In genomic region chr20:62675156-62675871, GRCh38 we compare ENCODE assay signal across 14 cellular contexts. TPM values are rescaled to one million over a fixed set of nuclear protein-coding genes. Genes with fewer than 3 reads are reported as not detected.
DNase-seq lines count a peak whose midpoint lies in the region; TF ChIP-seq lines count a peak whose summit lies in the region.
"Had no signal": no experiment of that assay in that cellular context is flagged by ENCODE, and none has a peak within 500 bp of the region (broad histone marks: within the 10 kb centered on the region; RNA-seq: fewer than 3 reads in every experiment).

No MANE protein-coding gene starts in this region.

- no peak for TF ChIP-seq CTCF in A673 (conservative IDR thresholded peaks at IDR 0.05; ENCODE audit: low read depth, low read length)
- TF ChIP-seq CTCF in progenitor cell of endocrine pancreas (IDR thresholded peaks at IDR 0.05; ENCODE audit: unreplicated experiment), result no peak

- peaks cover 1% of the 10 kb centered on the region for H3K36me3 Mint-ChIP-seq in progenitor cell of endocrine pancreas (ENCODE audit: insufficient read depth)

- intact Hi-C loops in A673 (cut with micrococcal nuclease; ENCODE audit: unreplicated experiment), result no loop called here

- POLR2A ChIA-PET in A673 (lab: Charles Lee; ENCODE audit: low non-redundant PET), result no interaction called here

- no peak overlapping the region for H3K27ac ChIP-seq in A673 (ENCODE audit: low read depth, low read length, poor library complexity, severe bottlenecking)

- no peaks in the 10 kb centered on the region for H3K27me3 ChIP-seq in A673 (replicated peaks; ENCODE audit: insufficient read depth, low read depth, low read length, poor library complexity)

- H3K4me1 Mint-ChIP-seq in progenitor cell of endocrine pancreas (ENCODE audit: low read depth), result no peaks in the 10 kb centered on the region

- CTCF ChIA-PET in A673 (lab: Charles Lee), result no interaction called here

- H3K9me3 Mint-ChIP-seq in progenitor cell of endocrine pancreas (ENCODE audit: low read depth), result peaks cover 8% of the 10 kb centered on the region

- no TSS peak for BruUV-seq in A673 (replicated peaks; lab: Mats Ljungman, UMichigan)

- peaks cover 16% of the 10 kb centered on the region for H3K27me3 Mint-ChIP-seq in progenitor cell of endocrine pancreas

- H3K9me3 ChIP-seq in A673 (ENCODE audit: low read depth, low read length, poor library complexity, severe bottlenecking), result no peaks in the 10 kb centered on the region

- peaks cover 15% of the 10 kb centered on the region for H3K36me3 ChIP-seq in A673 (ENCODE audit: insufficient read depth, low read length, poor library complexity, severe bottlenecking)

- DNase-seq in AG08395 (ENCODE audit: low spot score) (peak; percentile 81), HK-2 (ENCODE audit: unreplicated experiment) (peak; percentile 65), RPMI7951 (ENCODE audit: low read depth) (peak; percentile 99), hepatic stellate cell (ENCODE audit: low spot score) (peak; percentile 64), T-helper 1 cell (no peak), middle frontal gyrus (ENCODE audit: extremely low spot score, low spot score) (no peak), A673 (ENCODE audit: low spot score) (no peak), progenitor cell of endocrine pancreas (ENCODE audit: low spot score, unreplicated experiment) (no peak)
- DNase-seq: activated CD4-positive, alpha-beta T cell treated with anti-CD3 and anti-CD28 coated beads, Interleukin-2, amount 50 U/mL, for 48 hours; activated effector memory CD4-positive, alpha-beta T cell treated with Interleukin-2 at 50 U/mL for 16 hours; NCI-H1092 treated with DMSO at 0.1 percent for 48 hours; NCI-H446; SW 1271 had no signal

- H3K4me3 ChIP-seq in A673 (ENCODE audit: low read depth, low read length, poor library complexity, severe bottlenecking), result no peak overlapping the region

- no peaks in the 10 kb centered on the region for H3K4me1 ChIP-seq in A673 (ENCODE audit: insufficient read depth, low read length, poor library complexity, severe bottlenecking)

- no peak overlapping the region for H3K4me3 Mint-ChIP-seq in progenitor cell of endocrine pancreas (ENCODE audit: low read depth)
- H3K4me3 Mint-ChIP-seq: brain had no signal

- no peak overlapping the region for H3K27ac Mint-ChIP-seq in progenitor cell of endocrine pancreas

RNA-seq across cellular contexts. Expression of gene SLCO4A1, which starts 33.0 kb away (rescaled TPM):
- 60.2 and 62.4 TPM in 2 replicates for total RNA-seq in RPMI7951 (2014; rRNA removed; shearing (Covaris generic))
- total RNA-seq in A673 (2021), result 44.5 and 48.8 TPM in 2 replicates
- 2.6 and 3.6 TPM in 2 replicates for total RNA-seq in progenitor cell of endocrine pancreas

RNA-seq across cellular contexts. Expression of gene NTSR1, which starts 33.3 kb away (rescaled TPM):
- 15.0 and 19.7 TPM in 2 replicates for total RNA-seq in RPMI7951 (2014; rRNA removed; shearing (Covaris generic))
- total RNA-seq in A673 (2021) (8.7 and 15.9 TPM in 2 replicates), progenitor cell of endocrine pancreas (0.13 TPM in 1 of 2 replicates, not detected in the other)

Comparison
In these comparisons a context has a peak if more than half of its experiments do, and no peak if none do; other contexts are left out.
1. DNase-seq: peak in AG08395 (single experiment), HK-2 (single experiment), RPMI7951 (single experiment) and hepatic stellate cell (single experiment); none in T-helper 1 cell (0 of 5), middle frontal gyrus (single experiment), A673 (single experiment) and progenitor cell of endocrine pancreas (single experiment).